In genomic region chr19:5317321-5317720, GRCh38 we compare ENCODE assay signal across 21 cellular contexts. TPM values are rescaled to one million over a fixed set of nuclear protein-coding genes. Genes with fewer than 3 reads are reported as not detected.
DNase-seq lines count a peak whose midpoint lies in the region; ATAC-seq, FAIRE-seq and TF ChIP-seq lines count a peak whose summit lies in the region.
"Had no signal": no experiment of that assay in that cellular context is flagged by ENCODE, and none has a peak within 500 bp of the region (broad histone marks: within the 10 kb centered on the region; RNA-seq: fewer than 3 reads in every experiment).

No MANE protein-coding gene starts in this region.

- TF ChIP-seq RAD21 in HepG2 (CRISPR knock-in tag; IDR thresholded peaks at IDR 0.05): no peak
- no peak for TF ChIP-seq RAD21 in K562 (CRISPR knock-in tag; conservative IDR thresholded peaks at IDR 0.05 in 1 of 2, IDR thresholded peaks at IDR 0.05 in 1 of 2)

- H3K36me3 Mint-ChIP-seq in glutamatergic neuron (ENCODE audit: unreplicated experiment): no peaks in the 10 kb centered on the region
- H3K36me3 Mint-ChIP-seq: CD8-positive, alpha-beta T cell had no signal

- TF ChIP-seq CTCF in HepG2 (CRISPR knock-in tag; IDR thresholded peaks at IDR 0.05) (no peak), right lobe of liver (IDR thresholded peaks at IDR 0.05) (no peak), K562 (IDR thresholded peaks at IDR 0.05 in 2 of 3, conservative IDR thresholded peaks at IDR 0.05 in 1 of 3; ENCODE audit: insufficient read depth in 2 of 3, low read depth in 1 of 3, low read length in 3 of 3) (no peak), glutamatergic neuron (IDR thresholded peaks at IDR 0.05; ENCODE audit: partially characterized antibody, unreplicated experiment) (no peak)

- no TSS peak for BruUV-seq in HepG2 (replicated peaks; lab: Mats Ljungman, UMichigan)
- BruUV-seq in K562 (replicated peaks; lab: Mats Ljungman, UMichigan): no TSS peak

- H4K20me1 ChIP-seq in HepG2 (ENCODE audit: insufficient read depth, low read length) (peaks cover 15% of the 10 kb centered on the region), K562 (replicated peaks; ENCODE audit: control insufficient read depth, insufficient read depth, low read length) (peaks cover 8% of the 10 kb centered on the region)

- no peak overlapping the region for H3K27ac Mint-ChIP-seq in glutamatergic neuron (ENCODE audit: unreplicated experiment)
- H3K27ac Mint-ChIP-seq: B cell; CD4-positive, alpha-beta T cell; CD8-positive, alpha-beta T cell had no signal

- H3K9me1 ChIP-seq in K562 (ENCODE audit: control insufficient read depth, insufficient read depth, low read length): no peaks in the 10 kb centered on the region

- TF ChIP-seq EP300 in HepG2 (IDR thresholded peaks at IDR 0.05; ENCODE audit: low read depth in 2 of 2, low read length in 2 of 2) (no peak), HepG2 (CRISPR knock-in tag; IDR thresholded peaks at IDR 0.05; ENCODE audit: borderline replicate concordance) (no peak), K562 (IDR thresholded peaks at IDR 0.05; ENCODE audit: low read length) (no peak)

- 95% methylated on average over 7 of the region's 7 CpGs for WGBS in HepG2 (ENCODE audit: low lambda C conversion rate)
- WGBS in right lobe of liver (ENCODE audit: insufficient coverage, low coverage, low lambda C conversion rate, missing lambda C conversion rate): 74% methylated on average over 3 of the region's 7 CpGs
- 54% methylated on average over 7 of the region's 7 CpGs for WGBS in K562 (ENCODE audit: insufficient coverage, low coverage, missing lambda C conversion rate)

- peaks cover 48% of the 10 kb centered on the region for H3K4me1 ChIP-seq in HepG2 (ENCODE audit: insufficient read depth, low read length)
- H3K4me1 ChIP-seq in right lobe of liver: no peaks in the 10 kb centered on the region
- peaks cover 5 to 10% of the 10 kb centered on the region in 2 experiments; a peak in 3 of 5 replicates for H3K4me1 ChIP-seq in K562 (replicated peaks in 1 of 2; ENCODE audit: control insufficient read depth in 2 of 2, insufficient read depth in 2 of 2, low read length in 2 of 2)
- H3K4me1 ChIP-seq: Caco-2 had no signal

- H3K27ac ChIP-seq in HepG2 (ENCODE audit: extremely low read length, insufficient read depth, low read length): no peak overlapping the region
- H3K27ac ChIP-seq in right lobe of liver: no peak overlapping the region
- no peak overlapping the region for H3K27ac ChIP-seq in K562 (ENCODE audit: extremely low read depth, low read depth, low read length)
- H3K27ac ChIP-seq: 22Rv1; A549; BLaER1 treated with 17β-estradiol and CSF1 and Interleukin-3, amounts not matched to agents 10 nM and 100 nM; C4-2B had no signal

- H3K27me3 ChIP-seq in HepG2 (ENCODE audit: control insufficient read depth in 1 of 2, insufficient read depth in 2 of 2, low read length in 2 of 2) (no peaks in the 10 kb centered on the region), right lobe of liver (no peaks in the 10 kb centered on the region), K562 (ENCODE audit: control insufficient read depth in 2 of 2, insufficient read depth in 2 of 2, low read length in 2 of 2) (no peaks in the 10 kb centered on the region; a peak in 1 of 5 replicates)

- no peak overlapping the region for H3K4me2 ChIP-seq in HepG2 (ENCODE audit: low read depth, low read length)
- no peak overlapping the region for H3K4me2 ChIP-seq in K562 (ENCODE audit: insufficient read depth, low read length)
- H3K4me2 ChIP-seq: A549; BLaER1 treated with 17β-estradiol and CSF1 and Interleukin-3, amounts not matched to agents 10 nM and 100 nM had no signal

- H3K4me3 ChIP-seq in HepG2 (replicated peaks in 1 of 3; ENCODE audit: insufficient read depth in 1 of 3, low read depth in 2 of 3, low read length in 3 of 3): no peak overlapping the region
- no peak overlapping the region for H3K4me3 ChIP-seq in right lobe of liver
- no peak overlapping the region for H3K4me3 ChIP-seq in K562
- H3K4me3 ChIP-seq: A549; BLaER1 treated with 17β-estradiol and CSF1 and Interleukin-3, amounts not matched to agents 10 nM and 100 nM had no signal

- DNase-seq in HepG2 (ENCODE audit: low spot score): no peak
- no peak for DNase-seq in right lobe of liver
- DNase-seq in K562 (ENCODE audit: extremely low read depth in 1 of 4, low spot score in 3 of 4): no peak
- no peak for DNase-seq in hepatic stellate cell (ENCODE audit: low spot score)
- no peak for DNase-seq in glutamatergic neuron
- DNase-seq: AML-193; Caco-2; Calu3; CD4-positive, alpha-beta T cell; CD8-positive, alpha-beta T cell; DMS79 treated with DMSO at 0.1 percent for 48 hours; GF-D8 had no signal

- TF ChIP-seq POLR2A in HepG2 (IDR thresholded peaks at IDR 0.05; ENCODE audit: insufficient read depth in 1 of 2, low read depth in 2 of 2, low read length in 2 of 2): no peak
- no peak for TF ChIP-seq POLR2A in right lobe of liver (IDR thresholded peaks at IDR 0.05)
- no peak for TF ChIP-seq POLR2A in K562 (conservative IDR thresholded peaks at IDR 0.05)

- FAIRE-seq in HepG2 (lab: Jason Lieb, UNC) (no peak), K562 (lab: Jason Lieb, UNC) (no peak)
- FAIRE-seq: A549, D721Med, G401.6, GM12892, GM18507 had no signal

- no peaks in the 10 kb centered on the region for H3K79me2 ChIP-seq in HepG2 (ENCODE audit: insufficient read depth, low read length)
- H3K79me2 ChIP-seq in K562 (ENCODE audit: control insufficient read depth, insufficient read depth, low read length): no peaks in the 10 kb centered on the region

- H3K4me1 Mint-ChIP-seq in glutamatergic neuron (ENCODE audit: low read depth, unreplicated experiment): peaks cover 7% of the 10 kb centered on the region

- no peak overlapping the region for H3K9ac ChIP-seq in HepG2 (ENCODE audit: insufficient read depth, low read depth, low read length)
- H3K9ac ChIP-seq in K562 (ENCODE audit: insufficient read depth in 1 of 2, low read depth in 2 of 2, low read length in 2 of 2): no peak overlapping the region
- H3K9ac ChIP-seq: BLaER1 treated with 17β-estradiol and CSF1 and Interleukin-3, amounts not matched to agents 10 nM and 100 nM had no signal

- H2AFZ ChIP-seq in HepG2 (ENCODE audit: low read length): no peak overlapping the region
- no peak overlapping the region for H2AFZ ChIP-seq in K562 (ENCODE audit: low read depth, low read length)

- POLR2A ChIA-PET in HepG2 (lab: Yijun Ruan, JAX) (no interaction called here), K562 (lab: Yijun Ruan, JAX) (interaction anchor here (0.7 kb wide), 1 partner anchor 116 kb away, joined by 3 read pairs; no protein-coding TSS in a partner anchor)

- H3K9me3 ChIP-seq in HepG2 (ENCODE audit: low read length) (no peaks in the 10 kb centered on the region), right lobe of liver (no peaks in the 10 kb centered on the region), K562 (replicated peaks; ENCODE audit: control insufficient read depth, insufficient read depth, low read depth, low read length) (no peaks in the 10 kb centered on the region)
- H3K9me3 ChIP-seq: A549; BLaER1 treated with 17β-estradiol and CSF1 and Interleukin-3, amounts not matched to agents 10 nM and 100 nM; Caco-2 had no signal

- intact Hi-C loops in HepG2 (cut with micrococcal nuclease; ENCODE audit: unreplicated experiment) (no loop called here), right lobe of liver (cut with DNase I) (no loop called here), K562 (cut with micrococcal nuclease) (no loop called here)

- H3K4me3 Mint-ChIP-seq in glutamatergic neuron (ENCODE audit: unreplicated experiment): no peak overlapping the region
- H3K4me3 Mint-ChIP-seq: B cell; CD4-positive, alpha-beta T cell; CD8-positive, alpha-beta T cell had no signal

- peaks cover 7% of the 10 kb centered on the region for H3K27me3 Mint-ChIP-seq in glutamatergic neuron (ENCODE audit: unreplicated experiment)

- in situ Hi-C loops in HepG2 (cut with HindIII; ENCODE audit: extremely low pct_ligation_motif_present, low pct_unique_long_range_greater_than_20kb) (no loop called here), K562 (cut with MboI) (no loop called here)

- peaks cover 6% of the 10 kb centered on the region for H3K9me3 Mint-ChIP-seq in glutamatergic neuron (ENCODE audit: unreplicated experiment)
- H3K9me3 Mint-ChIP-seq: CD4-positive, alpha-beta T cell; CD8-positive, alpha-beta T cell had no signal

- H3K36me3 ChIP-seq in HepG2 (replicated peaks in 1 of 2; ENCODE audit: control insufficient read depth in 1 of 2, insufficient read depth in 2 of 2, low read length in 2 of 2) (no peaks in the 10 kb centered on the region; a peak in 1 of 5 replicates), right lobe of liver (no peaks in the 10 kb centered on the region), K562 (ENCODE audit: control insufficient read depth, insufficient read depth, low read length) (no peaks in the 10 kb centered on the region)
- H3K36me3 ChIP-seq: BLaER1 treated with 17β-estradiol and CSF1 and Interleukin-3, amounts not matched to agents 10 nM and 100 nM had no signal

- CTCF ChIA-PET in HepG2 (lab: Yijun Ruan, JAX; ENCODE audit: low intra/inter-chr PET ratio, low total read pairs): no interaction called here
- CTCF ChIA-PET in K562 (lab: Yijun Ruan, JAX; ENCODE audit: low intra/inter-chr PET ratio): no interaction called here

- no peak for ATAC-seq in HepG2
- no peak for ATAC-seq in right lobe of liver
- no peak for ATAC-seq in K562
- ATAC-seq: A549; CD8-positive, alpha-beta T cell had no signal

RNA-seq across cellular contexts. Expression of gene PTPRS, which starts 23.3 kb away (rescaled TPM):
- 21.3 and 32.7 TPM in 2 replicates for total RNA-seq in HepG2 (2016; rRNA removed; fragmentation: Illumina TruSeq; extraction: Trizol)
- 8.8 and 10.2 TPM in 2 replicates for total RNA-seq in HepG2 (2016; cell fraction: cytosol; rRNA removed; fragmentation: Illumina TruSeq; extraction: Trizol; ENCODE audit: low read depth)
- 17.7 and 32.1 TPM in 2 replicates for total RNA-seq in HepG2 (2016; cell fraction: insoluble cytoplasmic fraction; rRNA removed; fragmentation: Illumina TruSeq; extraction: Trizol)
- 21.8 and 23.0 TPM in 2 replicates for total RNA-seq in HepG2 (2016; cell fraction: membrane; rRNA removed; fragmentation: Illumina TruSeq; extraction: Trizol)
- total RNA-seq in HepG2 (2016; cell fraction: nucleus; rRNA removed; fragmentation: Illumina TruSeq; extraction: Trizol): 57.4 and 62.6 TPM in 2 replicates
- 43.9 and 63.5 TPM in 2 replicates for polyA plus RNA-seq in HepG2 (2011; rRNA removed)
- polyA plus RNA-seq in HepG2 (2011; cell fraction: cytosol; rRNA removed): 36.8 and 40.6 TPM in 2 replicates
- 194 and 221 TPM in 2 replicates for polyA plus RNA-seq in HepG2 (2011; cell fraction: nucleus; rRNA removed)
- polyA plus RNA-seq in HepG2 (2012): 24.6 and 49.4 TPM in 2 replicates
- polyA plus RNA-seq in HepG2 (2016; cell fraction: cytosol; fragmentation: Illumina TruSeq; extraction: Trizol; ENCODE audit: low read depth): 4.6 and 4.7 TPM in 2 replicates
- 8.4 and 10.5 TPM in 2 replicates for polyA plus RNA-seq in HepG2 (2016; cell fraction: insoluble cytoplasmic fraction; fragmentation: Illumina TruSeq; extraction: Trizol; ENCODE audit: low read depth)
- polyA plus RNA-seq in HepG2 (2016; cell fraction: membrane; fragmentation: Illumina TruSeq; extraction: Trizol; ENCODE audit: low read depth): 5.1 and 5.2 TPM in 2 replicates
- polyA plus RNA-seq in HepG2 (2016; cell fraction: nucleus; fragmentation: Illumina TruSeq; extraction: Trizol; ENCODE audit: insufficient read depth, low read depth): 68.7 and 77.5 TPM in 2 replicates
- polyA minus RNA-seq in HepG2 (2011; rRNA and poly(A)+ RNA removed; ENCODE audit: low replicate concordance): 65.7 and 175 TPM in 2 replicates
- 79.6 and 103 TPM in 2 replicates for polyA minus RNA-seq in HepG2 (2011; cell fraction: cytosol; rRNA and poly(A)+ RNA removed)
- 55.6 and 71.9 TPM in 2 replicates for polyA minus RNA-seq in HepG2 (2011; cell fraction: nucleus; rRNA and poly(A)+ RNA removed)
- total RNA-seq in right lobe of liver: 10 to 100 TPM in 5 of 6 experiments, 1 to 10 TPM in 1; 6.1 to 39.9 (median 22.1) TPM
- 79.8 and 180 TPM in 2 replicates for total RNA-seq in K562 (2011; cell fraction: chromatin; rRNA removed; ENCODE audit: low replicate concordance)
- total RNA-seq in K562 (2011; cell fraction: nucleolus; rRNA removed): 97.4 and 130 TPM in 2 replicates
- 85.8 and 89.2 TPM in 2 replicates for total RNA-seq in K562 (2011; cell fraction: nucleoplasm; rRNA removed)
- total RNA-seq in K562 (2014; rRNA removed): 26.4 and 28.0 TPM in 2 replicates
- 6.1 and 6.7 TPM in 2 replicates for total RNA-seq in K562 (2014; rRNA removed; fragmentation: Illumina TruSeq; extraction: Trizol)
- 14.1 and 15.1 TPM in 2 replicates for total RNA-seq in K562 (2015; rRNA removed; fragmentation: Illumina TruSeq; extraction: Trizol)
- total RNA-seq in K562 (2021): 45.2 and 49.4 TPM in 2 replicates
- 14.9 and 17.4 TPM in 2 replicates for polyA plus RNA-seq in K562 (2011; rRNA removed)
- 14.3 and 32.7 TPM in 2 replicates for polyA plus RNA-seq in K562 (2011; cell fraction: cytosol; rRNA removed)
- polyA plus RNA-seq in K562 (2011; cell fraction: nucleus; rRNA removed): 54.1 and 106 TPM in 2 replicates
- 23.1 and 29.5 TPM in 2 replicates for polyA plus RNA-seq in K562 (2012)
- 8.3 and 10.7 TPM in 2 replicates for polyA plus RNA-seq in K562 (2014; fragmentation: Illumina TruSeq; extraction: Trizol)
- polyA plus RNA-seq in K562 (2014; fragmentation: Nextera tagmentation; extraction: Ambion mirVana): 1 to 10 TPM; 1.1 to 1.2 TPM
- polyA plus RNA-seq in K562 (2014; rRNA removed): 26.9 and 27.4 TPM in 2 replicates
- 11.5 and 28.9 TPM in 2 replicates for polyA minus RNA-seq in K562 (2011; rRNA and poly(A)+ RNA removed)
- polyA minus RNA-seq in K562 (2011; cell fraction: cytosol; rRNA and poly(A)+ RNA removed): 41.9 and 44.2 TPM in 2 replicates
- polyA minus RNA-seq in K562 (2011; cell fraction: nucleus; rRNA and poly(A)+ RNA removed): 27.2 and 33.5 TPM in 2 replicates
- 1,064 TPM for total RNA-seq in glutamatergic neuron (ENCODE audit: unreplicated experiment)

Comparison
In these comparisons a context has a peak if more than half of its experiments do, and no peak if none do; other contexts are left out.
1. Of the 241 proteins assayed by ChIP-seq in both HepG2 and K562: peak only in HepG2: none; only in K562: ADNP and ZFP36; in both: none; in neither: 239.